Comparison of ENCODE assay signal across 14 cellular contexts in genomic region chr13:113548778-113549621, GRCh38. TPM values are rescaled to one million over a fixed set of nuclear protein-coding genes. Genes with fewer than 3 reads are reported as not detected.
A peak's percentile ranks its signal among the peaks of the same experiment; 100 is the strongest.
DNase-seq lines count a peak whose midpoint lies in the region; ATAC-seq, FAIRE-seq and TF ChIP-seq lines count a peak whose summit lies in the region.
"Had no signal": no experiment of that assay in that cellular context is flagged by ENCODE, and none has a peak within 500 bp of the region (broad histone marks: within the 10 kb centered on the region; RNA-seq: fewer than 3 reads in every experiment).

No MANE protein-coding gene starts in this region.

- H3K36me3 Mint-ChIP-seq in astrocyte (ENCODE audit: low read depth, unreplicated experiment) (peaks cover 16% of the 10 kb centered on the region), type B pancreatic cell (peaks cover 13% of the 10 kb centered on the region)

- H3K4me1 Mint-ChIP-seq in astrocyte (ENCODE audit: low read depth, unreplicated experiment) (peaks cover 11% of the 10 kb centered on the region), type B pancreatic cell (ENCODE audit: unreplicated experiment) (peaks cover 31% of the 10 kb centered on the region)

- FAIRE-seq in astrocyte (lab: Jason Lieb, UNC), result no peak
- FAIRE-seq: GM12892 had no signal

- H2AFZ ChIP-seq in astrocyte (ENCODE audit: low read depth, low read length), result no peak overlapping the region

- H3K27me3 ChIP-seq in astrocyte (ENCODE audit: insufficient read depth, low read length), result no peaks in the 10 kb centered on the region

- TF ChIP-seq CTCF in astrocyte (IDR thresholded peaks at IDR 0.05; ENCODE audit: insufficient read depth, low read depth, low read length), result no peak
- TF ChIP-seq CTCF in type B pancreatic cell (conservative IDR thresholded peaks at IDR 0.05), result no peak

- peaks cover 37% of the 10 kb centered on the region for H3K4me1 ChIP-seq in astrocyte (ENCODE audit: insufficient read depth, low read length)

- peak overlapping the region; percentile 81 for H3K27ac ChIP-seq in astrocyte (ENCODE audit: low read depth, low read length)

- H3K27ac Mint-ChIP-seq in astrocyte (ENCODE audit: unreplicated experiment) (no peak overlapping the region), type B pancreatic cell (peak overlapping the region; percentile 36)
- H3K27ac Mint-ChIP-seq: activated naive CD4-positive, alpha-beta T cell treated with anti-CD3 and anti-CD28 coated beads for 36 hours; CD4-positive, alpha-beta memory T cell had no signal

- H3K4me3 Mint-ChIP-seq in astrocyte (ENCODE audit: unreplicated experiment) (no peak overlapping the region), type B pancreatic cell (no peak overlapping the region)
- H3K4me3 Mint-ChIP-seq: activated naive CD4-positive, alpha-beta T cell treated with anti-CD3 and anti-CD28 coated beads for 36 hours; CD4-positive, alpha-beta memory T cell; naive B cell had no signal

- no peaks in the 10 kb centered on the region for H3K9me3 ChIP-seq in astrocyte (ENCODE audit: insufficient read depth, low read depth, low read length)

- H3K27me3 Mint-ChIP-seq in astrocyte (ENCODE audit: low read depth, unreplicated experiment) (no peaks in the 10 kb centered on the region), type B pancreatic cell (no peaks in the 10 kb centered on the region)
- H3K27me3 Mint-ChIP-seq: CD4-positive, alpha-beta memory T cell; naive B cell had no signal

- H3K9me3 Mint-ChIP-seq in astrocyte (ENCODE audit: unreplicated experiment) (no peaks in the 10 kb centered on the region), type B pancreatic cell (no peaks in the 10 kb centered on the region)
- H3K9me3 Mint-ChIP-seq: activated naive CD4-positive, alpha-beta T cell treated with anti-CD3 and anti-CD28 coated beads for 36 hours; CD4-positive, alpha-beta memory T cell; naive B cell had no signal

- H3K4me3 ChIP-seq in astrocyte (ENCODE audit: insufficient read depth, low read depth, low read length), result peak overlapping the region; percentile 53

- H3K36me3 ChIP-seq in astrocyte (ENCODE audit: insufficient read depth, low read length), result peaks cover 11% of the 10 kb centered on the region

- peak overlapping the region; percentile 79 for H3K9ac ChIP-seq in astrocyte (ENCODE audit: low read length)

- DNase-seq in NCI-H748 (lab: John Stamatoyannopoulos, UW; ENCODE audit: unreplicated experiment) (peak; percentile 57), NCI-H748 treated with DMSO at 0.1 percent for 48 hours (lab: John Stamatoyannopoulos, UW) (no peak), astrocyte (ENCODE audit: low read depth) (no peak), left kidney (ENCODE audit: low read depth, low spot score) (peak; percentile 78), type B pancreatic cell (ENCODE audit: extremely low spot score, unreplicated experiment) (peak; percentile 53), activated gamma-delta T cell treated with Interleukin-2 at 50 U/mL for 16 hours (no peak)
- DNase-seq: activated naive CD4-positive, alpha-beta T cell treated with anti-CD3 and anti-CD28 coated beads for 36 hours; CD4-positive, alpha-beta memory T cell; naive B cell; stimulated activated CD4-positive, alpha-beta T cell treated with anti-CD3 and anti-CD28 coated beads, Interleukin-1b, Interleukin-23, amount 100 ng/mL, for 48 hours; SW 1271 had no signal

- peak overlapping the region; percentile 89 for H3K4me2 ChIP-seq in astrocyte (ENCODE audit: low read length)

- no peak for ATAC-seq in HG03460 (IDR thresholded peaks at IDR 0.05; ENCODE audit: unreplicated experiment)
- ATAC-seq in GM18873 (IDR thresholded peaks at IDR 0.05; ENCODE audit: low FRiP score, unreplicated experiment), result no peak

- H3K79me2 ChIP-seq in astrocyte (ENCODE audit: insufficient read depth, low read length), result peaks cover 61% of the 10 kb centered on the region

- H4K20me1 ChIP-seq in astrocyte (ENCODE audit: insufficient read depth, low read length), result peaks cover 55% of the 10 kb centered on the region

RNA-seq across cellular contexts. Expression of gene TFDP1, which starts 35.6 kb away (rescaled TPM):
- 39.0 and 49.4 TPM in 2 replicates for total RNA-seq in astrocyte
- 78.4 and 78.8 TPM in 2 replicates for total RNA-seq in type B pancreatic cell (ENCODE audit: low replicate concordance)

RNA-seq across cellular contexts. Expression of gene DCUN1D2, which starts 58.5 kb away (rescaled TPM):
- total RNA-seq in astrocyte (16.3 and 19.0 TPM in 2 replicates), type B pancreatic cell (ENCODE audit: low replicate concordance) (17.2 and 29.2 TPM in 2 replicates)

Comparison
In these comparisons a context has a peak if more than half of its experiments do, and no peak if none do; other contexts are left out.
1. DNase-seq: peak in NCI-H748 (single experiment), left kidney (single experiment) and type B pancreatic cell (single experiment); none in NCI-H748 treated with DMSO at 0.1 percent for 48 hours (single experiment), astrocyte (single experiment) and activated gamma-delta T cell treated with Interleukin-2 at 50 U/mL for 16 hours (single experiment).